Comparison of ENCODE assay signal across 8 cellular contexts in the genomic region with DNA sequence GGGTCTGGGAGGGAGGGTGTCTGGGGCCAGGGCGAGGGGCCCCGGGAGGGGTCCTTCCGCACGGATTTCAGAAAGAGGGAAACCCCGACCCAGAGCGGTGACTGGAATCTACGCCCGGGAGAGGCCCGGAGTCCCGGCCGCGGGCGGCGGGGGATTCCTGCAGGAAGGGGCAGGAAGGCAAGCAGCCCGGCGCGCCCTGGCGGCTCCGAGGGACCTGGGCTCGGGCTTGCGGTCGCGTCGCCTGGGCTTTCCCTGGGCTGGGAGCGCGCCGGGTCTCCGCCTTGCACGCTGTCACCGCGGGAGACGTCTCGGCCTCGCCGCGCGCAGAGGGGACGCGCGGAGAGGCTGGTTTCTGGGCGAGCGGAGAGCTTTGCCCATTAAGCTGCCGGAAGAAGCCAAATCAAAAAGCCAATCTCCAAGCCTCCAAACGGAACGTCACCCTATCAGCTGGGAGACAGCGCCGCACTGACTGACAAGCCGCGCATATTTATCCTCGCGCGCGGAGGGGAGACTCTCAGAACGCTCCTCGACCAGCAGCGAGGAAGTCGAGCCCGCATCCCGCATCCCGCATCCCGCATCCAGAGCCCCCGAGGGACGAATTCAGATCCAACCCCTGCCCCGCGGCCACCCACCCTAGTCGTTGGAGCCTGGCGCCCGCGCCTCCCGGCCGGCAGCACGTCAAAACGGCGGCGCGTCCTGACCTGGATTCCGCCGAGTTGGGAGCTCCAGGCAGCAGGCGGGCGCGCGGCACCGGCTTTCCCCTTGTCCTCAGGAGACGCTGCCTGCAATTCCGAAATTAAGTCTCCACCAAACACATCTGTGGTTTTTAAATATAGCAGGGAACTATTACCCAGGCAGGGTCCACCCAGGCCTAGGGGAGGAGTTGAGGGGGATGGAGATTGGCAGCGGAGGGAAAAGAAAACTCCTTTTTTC. TPM values are rescaled to one million over a fixed set of nuclear protein-coding genes. Genes with fewer than 3 reads are reported as not detected.
DNase-seq lines count a peak whose midpoint lies in the region; ATAC-seq and TF ChIP-seq lines count a peak whose summit lies in the region.

A gene with protein sequence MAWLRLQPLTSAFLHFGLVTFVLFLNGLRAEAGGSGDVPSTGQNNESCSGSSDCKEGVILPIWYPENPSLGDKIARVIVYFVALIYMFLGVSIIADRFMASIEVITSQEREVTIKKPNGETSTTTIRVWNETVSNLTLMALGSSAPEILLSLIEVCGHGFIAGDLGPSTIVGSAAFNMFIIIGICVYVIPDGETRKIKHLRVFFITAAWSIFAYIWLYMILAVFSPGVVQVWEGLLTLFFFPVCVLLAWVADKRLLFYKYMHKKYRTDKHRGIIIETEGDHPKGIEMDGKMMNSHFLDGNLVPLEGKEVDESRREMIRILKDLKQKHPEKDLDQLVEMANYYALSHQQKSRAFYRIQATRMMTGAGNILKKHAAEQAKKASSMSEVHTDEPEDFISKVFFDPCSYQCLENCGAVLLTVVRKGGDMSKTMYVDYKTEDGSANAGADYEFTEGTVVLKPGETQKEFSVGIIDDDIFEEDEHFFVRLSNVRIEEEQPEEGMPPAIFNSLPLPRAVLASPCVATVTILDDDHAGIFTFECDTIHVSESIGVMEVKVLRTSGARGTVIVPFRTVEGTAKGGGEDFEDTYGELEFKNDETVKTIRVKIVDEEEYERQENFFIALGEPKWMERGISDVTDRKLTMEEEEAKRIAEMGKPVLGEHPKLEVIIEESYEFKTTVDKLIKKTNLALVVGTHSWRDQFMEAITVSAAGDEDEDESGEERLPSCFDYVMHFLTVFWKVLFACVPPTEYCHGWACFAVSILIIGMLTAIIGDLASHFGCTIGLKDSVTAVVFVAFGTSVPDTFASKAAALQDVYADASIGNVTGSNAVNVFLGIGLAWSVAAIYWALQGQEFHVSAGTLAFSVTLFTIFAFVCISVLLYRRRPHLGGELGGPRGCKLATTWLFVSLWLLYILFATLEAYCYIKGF (minus strand): TSS at position 344 of the 933 bp plus-strand sequence. CDS start 20,529 bp downstream, outside the sequence.

- H3K27me3 Mint-ChIP-seq in activated CD4-positive, alpha-beta memory T cell treated with anti-CD3 and anti-CD28 coated beads, Interleukin-2, amount 10 ng/mL, durations not matched to agents 7 days and 5 days = peaks cover 67% of the 10 kb centered on the region

- H3K4me1 Mint-ChIP-seq in activated CD4-positive, alpha-beta memory T cell treated with anti-CD3 and anti-CD28 coated beads, Interleukin-2, amount 10 ng/mL, durations not matched to agents 7 days and 5 days = peaks cover 18% of the 10 kb centered on the region

- TF ChIP-seq POLR2A in esophagus squamous epithelium (IDR thresholded peaks at IDR 0.05) (no peak), ovary (IDR thresholded peaks at IDR 0.05) (no peak)

- intact Hi-C loops in esophagus squamous epithelium (cut with DNase I) = no loop called here
- intact Hi-C loops in ovary (cut with DNase I) = no loop called here

- H3K9me3 Mint-ChIP-seq in activated CD4-positive, alpha-beta memory T cell treated with anti-CD3 and anti-CD28 coated beads, Interleukin-2, amount 10 ng/mL, durations not matched to agents 7 days and 5 days = no peaks in the 10 kb centered on the region

- H3K9ac ChIP-seq in muscle layer of colon (ENCODE audit: low read length) = no peak within 1 kb of the TSS

- POLR2A ChIA-PET in activated CD4-positive, alpha-beta memory T cell treated with anti-CD3 and anti-CD28 coated beads, Interleukin-2, amount 10 ng/mL, durations not matched to agents 7 days and 5 days (lab: Charles Lee) = no interaction called here

- peaks cover 2% of the 10 kb centered on the region for H3K36me3 Mint-ChIP-seq in activated CD4-positive, alpha-beta memory T cell treated with anti-CD3 and anti-CD28 coated beads, Interleukin-2, amount 10 ng/mL, durations not matched to agents 7 days and 5 days (ENCODE audit: low read depth)

- H3K4me3 Mint-ChIP-seq in activated CD4-positive, alpha-beta memory T cell treated with anti-CD3 and anti-CD28 coated beads, Interleukin-2, amount 10 ng/mL, durations not matched to agents 7 days and 5 days = peak within 1 kb of the TSS; percentile 69

- peak; percentile 35 for ATAC-seq in GM18502 (IDR thresholded peaks at IDR 0.05; ENCODE audit: poor library complexity, unreplicated experiment)

- peak; percentile 23 for DNase-seq in AG08395 (ENCODE audit: low spot score)
- DNase-seq in M059J (ENCODE audit: low read depth) = peak; percentile 29
- peak; percentile 16 for DNase-seq in activated CD4-positive, alpha-beta memory T cell treated with anti-CD3 and anti-CD28 coated beads, Interleukin-2, amount 10 ng/mL, durations not matched to agents 7 days and 5 days
- no peak for DNase-seq in esophagus squamous epithelium (lab: John Stamatoyannopoulos, UW)
- DNase-seq in ovary = no peak

- H3K27me3 ChIP-seq in esophagus squamous epithelium (peaks cover 8 to 96% (median 10%) of the 10 kb centered on the region in 4 donors), muscle layer of colon (ENCODE audit: control insufficient read depth in 1 of 2, insufficient read depth in 2 of 2, low read length in 2 of 2) (peaks cover 13 to 44% of the 10 kb centered on the region in 2 donors), ovary (no peaks in the 10 kb centered on the region)

- peak within 1 kb of the TSS in 1 of 4 donors; percentile 18 for H3K27ac ChIP-seq in esophagus squamous epithelium
- H3K27ac ChIP-seq in muscle layer of colon (ENCODE audit: low read depth, low read length) = no peak within 1 kb of the TSS
- H3K27ac ChIP-seq in urinary bladder (ENCODE audit: low read depth) = peak within 1 kb of the TSS; percentile 16
- no peak within 1 kb of the TSS for H3K27ac ChIP-seq in ovary

- H3K9me3 ChIP-seq in esophagus squamous epithelium (no peaks in the 10 kb centered on the region), muscle layer of colon (ENCODE audit: low read length) (no peaks in the 10 kb centered on the region), ovary (no peaks in the 10 kb centered on the region)

- CTCF ChIA-PET in activated CD4-positive, alpha-beta memory T cell treated with anti-CD3 and anti-CD28 coated beads, Interleukin-2, amount 10 ng/mL, durations not matched to agents 7 days and 5 days (lab: Charles Lee) = no interaction called here

- WGBS in esophagus squamous epithelium, 2 donors = 0% methylated on average over 4 of the region's 86 CpGs
- WGBS in urinary bladder = under 1% methylated on average over 86 of the region's 86 CpGs
- 0 to 1% (median 1%) methylated on average over 49 to 86 of the region's 86 CpGs for WGBS in ovary, 3 donors

- H3K4me1 ChIP-seq in esophagus squamous epithelium = peaks cover 17 to 31% (median 17%) of the 10 kb centered on the region in 3 donors
- peaks cover 9% of the 10 kb centered on the region for H3K4me1 ChIP-seq in muscle layer of colon (ENCODE audit: insufficient read depth, low read length)
- no peaks in the 10 kb centered on the region for H3K4me1 ChIP-seq in urinary bladder (ENCODE audit: insufficient read depth)
- peaks cover 5% of the 10 kb centered on the region for H3K4me1 ChIP-seq in ovary (ENCODE audit: insufficient read depth)

- no peak for TF ChIP-seq CTCF in esophagus squamous epithelium (IDR thresholded peaks at IDR 0.05)
- TF ChIP-seq CTCF in ovary (IDR thresholded peaks at IDR 0.05) = no peak

- H3K36me3 ChIP-seq in esophagus squamous epithelium (no peaks in the 10 kb centered on the region), muscle layer of colon (ENCODE audit: insufficient read depth, low read length) (no peaks in the 10 kb centered on the region), urinary bladder (ENCODE audit: insufficient read depth) (no peaks in the 10 kb centered on the region), ovary (no peaks in the 10 kb centered on the region)

- H3K4me3 ChIP-seq in esophagus squamous epithelium = peak within 1 kb of the TSS; percentile 27 to 62 (median 47)
- peak within 1 kb of the TSS; percentile 25 to 45 for H3K4me3 ChIP-seq in muscle layer of colon (ENCODE audit: low read depth in 1 of 2, low read length in 2 of 2)
- H3K4me3 ChIP-seq in urinary bladder (ENCODE audit: low read depth, low read length) = peak within 1 kb of the TSS; percentile 50
- H3K4me3 ChIP-seq in ovary = no peak within 1 kb of the TSS

- no peak for TF ChIP-seq EP300 in ovary (IDR thresholded peaks at IDR 0.05)

- no peak within 1 kb of the TSS for H3K27ac Mint-ChIP-seq in activated CD4-positive, alpha-beta memory T cell treated with anti-CD3 and anti-CD28 coated beads, Interleukin-2, amount 10 ng/mL, durations not matched to agents 7 days and 5 days

RNA-seq across cellular contexts. Expression of the gene that starts here (rescaled TPM):
- 0.05 TPM in 1 of 2 replicates, not detected in the other for total RNA-seq in M059J (2014; rRNA removed; shearing (Covaris generic))
- under 1 TPM; 0.08 to 0.13 TPM for total RNA-seq in activated CD4-positive, alpha-beta memory T cell treated with anti-CD3 and anti-CD28 coated beads, Interleukin-2, amount 10 ng/mL, durations not matched to agents 7 days and 5 days
- total RNA-seq in esophagus squamous epithelium (1 to 10 TPM in 1 of 4 donors, under 1 TPM in 2, not detected in 1; 0.09 to 1.7 (median 0.23) TPM), urinary bladder (3.0 TPM), ovary (under 1 TPM in 4 of 7 donors, not detected in 3; 0.08 to 0.15 (median 0.10) TPM)
- polyA plus RNA-seq in urinary bladder (0.56 TPM), ovary (under 1 TPM; 0.04 to 0.53 TPM)

Comparison
In these comparisons a context has a peak if more than half of its experiments do, and no peak if none do; other contexts are left out.
1. Peak in DNase-seq in M059J; RNA of the gene not detected or under 1 TPM.
2. Peak in DNase-seq in activated CD4-positive, alpha-beta memory T cell treated with anti-CD3 and anti-CD28 coated beads, Interleukin-2, amount 10 ng/mL, durations not matched to agents 7 days and 5 days; RNA of the gene not detected or under 1 TPM.